Comparison of ENCODE assay signal across 37 cellular contexts in genomic region chr4:143082698-143083097, GRCh38.
"Had no signal": no experiment of that assay in that cellular context is flagged by ENCODE, and none has a peak within 500 bp of the region (broad histone marks: within the 10 kb centered on the region; RNA-seq: fewer than 3 reads in every experiment).

No MANE protein-coding gene starts in this region.

- H3K4me3 Mint-ChIP-seq: activated B cell treated with CpG ODN at 0.5 μM for 24 hours; activated CD8-positive, alpha-beta memory T cell treated with anti-CD3 and anti-CD28 coated beads, Interleukin-2, amount 10 ng/mL, durations not matched to agents 7 days and 5 days; activated CD8-positive, alpha-beta T cell treated with anti-CD3 and anti-CD28 coated beads, Interleukin-2, amount 10 ng/mL, durations not matched to agents 7 days and 5 days; activated naive CD4-positive, alpha-beta T cell treated with anti-CD3 and anti-CD28 coated beads for 36 hours; activated naive CD4-positive, alpha-beta T cell treated with anti-CD3 and anti-CD28 coated beads, Interleukin-2, amount 50 U/mL, for 24 hours; activated naive CD8-positive, alpha-beta T cell treated with anti-CD3 and anti-CD28 coated beads for 36 hours; activated naive CD8-positive, alpha-beta T cell treated with anti-CD3 and anti-CD28 coated beads, Interleukin-2, amount 50 U/mL, for 24 hours; activated T-helper 1 cell treated with anti-CD3 and anti-CD28 coated beads, Interleukin-12 subunit alpha, Interleukin-12 subunit beta, Interleukin-2, Interleukin-4 antibody, amounts not matched to agents 30 ng/mL and 10 ng/mL and 1 ng/mL, durations not matched to agents 14 hours and 24 hours and 36 hours; brain; dendritic cell treated with granulocyte-macrophage colony-stimulating factor and Interleukin-4, amounts not matched to agents 40 ng/mL and 50 ng/mL, for 4 days; endodermal cell; T-helper 17 cell; T-helper 2 cell treated with Interferon-gamma antibody and Interleukin-4, amounts not matched to agents 5 μg/mL and 100 μg/mL, for 36 hours had no signal

- H3K27me3 ChIP-seq: ascending aorta, breast epithelium, cardiac muscle cell, colonic mucosa, dorsolateral prefrontal cortex, gastrocnemius medialis had no signal

- H3K4me3 ChIP-seq: ascending aorta, breast epithelium, cardiac muscle cell, colonic mucosa, dorsolateral prefrontal cortex, gastrocnemius medialis had no signal

- H3K27ac Mint-ChIP-seq: activated B cell treated with CpG ODN at 0.5 μM for 24 hours; activated CD8-positive, alpha-beta memory T cell treated with anti-CD3 and anti-CD28 coated beads, Interleukin-2, amount 10 ng/mL, durations not matched to agents 7 days and 5 days; activated CD8-positive, alpha-beta T cell treated with anti-CD3 and anti-CD28 coated beads, Interleukin-2, amount 10 ng/mL, durations not matched to agents 7 days and 5 days; activated naive CD4-positive, alpha-beta T cell treated with anti-CD3 and anti-CD28 coated beads for 36 hours; activated naive CD4-positive, alpha-beta T cell treated with anti-CD3 and anti-CD28 coated beads, Interleukin-2, amount 50 U/mL, for 24 hours; activated naive CD8-positive, alpha-beta T cell treated with anti-CD3 and anti-CD28 coated beads for 36 hours; activated naive CD8-positive, alpha-beta T cell treated with anti-CD3 and anti-CD28 coated beads, Interleukin-2, amount 50 U/mL, for 24 hours; activated T-helper 1 cell treated with anti-CD3 and anti-CD28 coated beads, Interleukin-12 subunit alpha, Interleukin-12 subunit beta, Interleukin-2, Interleukin-4 antibody, amounts not matched to agents 30 ng/mL and 10 ng/mL and 1 ng/mL, durations not matched to agents 14 hours and 24 hours and 36 hours; activated T-helper 2 cell treated with anti-CD3 and anti-CD28 coated beads, Interferon-gamma antibody, Interleukin-2, Interleukin-4, amounts not matched to agents 10 μg/mL and 5 μg/mL and 100 μg/mL, durations not matched to agents 14 hours and 24 hours and 36 hours; dendritic cell treated with granulocyte-macrophage colony-stimulating factor and Interleukin-4, amounts not matched to agents 40 ng/mL and 50 ng/mL, for 4 days; endodermal cell; T-helper 17 cell; T-helper 2 cell treated with Interferon-gamma antibody and Interleukin-4, amounts not matched to agents 5 μg/mL and 100 μg/mL, for 36 hours had no signal

- H3K4me1 ChIP-seq: ascending aorta, breast epithelium, colonic mucosa, foreskin keratinocyte, gastrocnemius medialis had no signal

- H3K27ac ChIP-seq: ascending aorta, breast epithelium, cardiac muscle cell, colonic mucosa, dorsolateral prefrontal cortex, foreskin keratinocyte, gastrocnemius medialis, WERI-Rb-1 had no signal

- H3K4me1 Mint-ChIP-seq: activated B cell treated with CpG ODN at 0.5 μM for 24 hours; activated CD8-positive, alpha-beta memory T cell treated with anti-CD3 and anti-CD28 coated beads, Interleukin-2, amount 10 ng/mL, durations not matched to agents 7 days and 5 days; activated naive CD4-positive, alpha-beta T cell treated with anti-CD3 and anti-CD28 coated beads, Interleukin-2, amount 50 U/mL, for 24 hours; activated naive CD8-positive, alpha-beta T cell treated with anti-CD3 and anti-CD28 coated beads for 36 hours; activated naive CD8-positive, alpha-beta T cell treated with anti-CD3 and anti-CD28 coated beads, Interleukin-2, amount 50 U/mL, for 24 hours; endodermal cell had no signal

- H3K36me3 Mint-ChIP-seq: activated CD8-positive, alpha-beta memory T cell treated with anti-CD3 and anti-CD28 coated beads, Interleukin-2, amount 10 ng/mL, durations not matched to agents 7 days and 5 days; activated naive CD4-positive, alpha-beta T cell treated with anti-CD3 and anti-CD28 coated beads, Interleukin-2, amount 50 U/mL, for 24 hours; activated naive CD8-positive, alpha-beta T cell treated with anti-CD3 and anti-CD28 coated beads for 36 hours; brain had no signal

- DNase-seq: activated B cell treated with CpG ODN at 0.5 μM for 24 hours; activated CD4-positive, alpha-beta T cell treated with anti-CD3 and anti-CD28 coated beads for 48 hours; activated CD4-positive, alpha-beta T cell treated with anti-CD3 and anti-CD28 coated beads, Interleukin-2, amount 50 U/mL, for 1 hour; activated CD4-positive, alpha-beta T cell treated with anti-CD3 and anti-CD28 coated beads, Interleukin-2, amount 50 U/mL, for 48 hours; activated CD8-positive, alpha-beta memory T cell treated with anti-CD3 and anti-CD28 coated beads, Interleukin-2, amount 10 ng/mL, durations not matched to agents 7 days and 5 days; activated CD8-positive, alpha-beta memory T cell treated with anti-CD3 and anti-CD28 coated beads, Interleukin-2, amount 50 U/mL, for 4 hours; activated CD8-positive, alpha-beta T cell treated with anti-CD3 and anti-CD28 coated beads, Interleukin-2, amount 10 ng/mL, durations not matched to agents 7 days and 5 days; activated effector memory CD4-positive, alpha-beta T cell treated with anti-CD3 and anti-CD28 coated beads, Interleukin-2, amount 50 U/mL, for 16 hours; activated naive CD4-positive, alpha-beta T cell treated with anti-CD3 and anti-CD28 coated beads for 36 hours; activated naive CD8-positive, alpha-beta T cell treated with anti-CD3 and anti-CD28 coated beads for 36 hours; activated naive CD8-positive, alpha-beta T cell treated with anti-CD3 and anti-CD28 coated beads, Interleukin-2, amount 50 U/mL, for 24 hours; activated T-cell treated with anti-CD3 and anti-CD28 coated beads, Interleukin-2, amount 50 U/mL, for 1 hour; activated T-cell treated with anti-CD3 and anti-CD28 coated beads, Interleukin-2, amount 50 U/mL, for 48 hours; central memory CD4-positive, alpha-beta T cell; cerebellar nuclear complex; colonic mucosa; dorsolateral prefrontal cortex; effector memory CD4-positive, alpha-beta T cell; endodermal cell; foreskin keratinocyte; gastrocnemius medialis; glutamatergic neuron; T-helper 1 cell; T-helper 17 cell; T1000; WERI-Rb-1 had no signal

- H3K27me3 Mint-ChIP-seq: activated B cell treated with CpG ODN at 0.5 μM for 24 hours; activated naive CD8-positive, alpha-beta T cell treated with anti-CD3 and anti-CD28 coated beads for 36 hours; brain; dendritic cell treated with granulocyte-macrophage colony-stimulating factor and Interleukin-4, amounts not matched to agents 40 ng/mL and 50 ng/mL, for 4 days had no signal

- H3K9me3 Mint-ChIP-seq: activated B cell treated with CpG ODN at 0.5 μM for 24 hours; activated naive CD4-positive, alpha-beta T cell treated with anti-CD3 and anti-CD28 coated beads for 36 hours; activated naive CD4-positive, alpha-beta T cell treated with anti-CD3 and anti-CD28 coated beads, Interleukin-2, amount 50 U/mL, for 24 hours; activated naive CD8-positive, alpha-beta T cell treated with anti-CD3 and anti-CD28 coated beads for 36 hours; activated naive CD8-positive, alpha-beta T cell treated with anti-CD3 and anti-CD28 coated beads, Interleukin-2, amount 50 U/mL, for 24 hours; activated T-helper 1 cell treated with anti-CD3 and anti-CD28 coated beads, Interleukin-12 subunit alpha, Interleukin-12 subunit beta, Interleukin-2, Interleukin-4 antibody, amounts not matched to agents 30 ng/mL and 10 ng/mL and 1 ng/mL, durations not matched to agents 14 hours and 24 hours and 36 hours; activated T-helper 2 cell treated with anti-CD3 and anti-CD28 coated beads, Interferon-gamma antibody, Interleukin-2, Interleukin-4, amounts not matched to agents 10 μg/mL and 5 μg/mL and 100 μg/mL, durations not matched to agents 14 hours and 24 hours and 36 hours; brain; dendritic cell treated with granulocyte-macrophage colony-stimulating factor and Interleukin-4, amounts not matched to agents 40 ng/mL and 50 ng/mL, for 4 days; endodermal cell; T-helper 2 cell treated with Interferon-gamma antibody and Interleukin-4, amounts not matched to agents 5 μg/mL and 100 μg/mL, for 36 hours had no signal

- ATAC-seq: activated CD4-positive, CD25-positive, alpha-beta regulatory T cell treated with anti-CD3 and anti-CD28 coated beads, Interleukin-2, amount 50 U/mL, for 24 hours; activated CD8-positive, alpha-beta memory T cell treated with anti-CD3 and anti-CD28 coated beads, Interleukin-2, amount 10 ng/mL, durations not matched to agents 7 days and 5 days; activated CD8-positive, alpha-beta T cell treated with anti-CD3 and anti-CD28 coated beads, Interleukin-2, amount 10 ng/mL, durations not matched to agents 7 days and 5 days; activated naive CD8-positive, alpha-beta T cell treated with anti-CD3 and anti-CD28 coated beads, Interleukin-2, amount 50 U/mL, for 24 hours; esophagus mucosa; foreskin keratinocyte; gastrocnemius medialis; T-helper 17 cell had no signal

- H3K9me3 ChIP-seq: ascending aorta, breast epithelium, colonic mucosa, gastrocnemius medialis had no signal

- H3K36me3 ChIP-seq: ascending aorta, breast epithelium, cardiac muscle cell, colonic mucosa, gastrocnemius medialis, WERI-Rb-1 had no signal
